In the genomic region with DNA sequence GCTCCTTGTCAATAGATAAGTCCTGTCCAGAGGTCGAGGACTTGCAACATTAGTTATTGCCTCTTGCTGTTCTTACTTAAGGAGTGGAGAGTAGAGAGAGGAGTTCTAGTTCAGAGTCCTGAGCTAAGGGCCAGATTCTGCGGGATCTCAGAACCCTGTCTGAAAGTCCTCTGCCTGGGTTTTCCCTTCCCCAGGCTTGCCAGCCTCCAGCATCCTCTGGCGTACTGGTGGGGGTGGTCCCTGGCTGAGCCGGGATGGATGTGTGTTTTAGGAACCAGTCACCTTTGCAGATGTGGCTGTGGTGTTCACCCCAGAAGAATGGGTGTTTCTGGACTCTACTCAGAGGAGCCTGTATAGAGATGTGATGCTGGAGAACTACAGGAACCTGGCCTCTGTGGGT, we compare ENCODE assay signal across 30 cellular contexts. TPM values are rescaled to one million over a fixed set of nuclear protein-coding genes. Genes with fewer than 3 reads are reported as not detected.
DNase-seq lines count a peak whose midpoint lies in the region; ATAC-seq, FAIRE-seq and TF ChIP-seq lines count a peak whose summit lies in the region.
"Had no signal": no experiment of that assay in that cellular context is flagged by ENCODE, and none has a peak within 500 bp of the region (broad histone marks: within the 10 kb centered on the region; RNA-seq: fewer than 3 reads in every experiment).

No MANE protein-coding gene starts in this region.

- H3K27ac Mint-ChIP-seq in endothelial cell (ENCODE audit: unreplicated experiment), result no peak overlapping the region
- H3K27ac Mint-ChIP-seq: B cell; CD14-positive monocyte; CD4-positive, alpha-beta memory T cell; CD4-positive, CD25-positive, alpha-beta regulatory T cell; CD8-positive, alpha-beta memory T cell had no signal

- no peak overlapping the region for H2AFZ ChIP-seq in HepG2 (ENCODE audit: low read length)

- 96% methylated on average over 4 of the region's 4 CpGs for WGBS in liver
- WGBS in HepG2 (ENCODE audit: low lambda C conversion rate), result 83% methylated on average over 2 of the region's 4 CpGs

- no peaks in the 10 kb centered on the region for H3K79me2 ChIP-seq in HepG2 (ENCODE audit: insufficient read depth, low read length)

- H4K20me1 ChIP-seq in HepG2 (ENCODE audit: insufficient read depth, low read length), result no peaks in the 10 kb centered on the region

- H3K36me3 ChIP-seq in liver (ENCODE audit: control insufficient read depth in 4 of 4, insufficient read depth in 3 of 4, low read depth in 1 of 4, low read length in 3 of 4) (peaks cover 20 to 71% (median 68%) of the 10 kb centered on the region in 4 donors), HepG2 (replicated peaks in 1 of 2; ENCODE audit: control insufficient read depth in 1 of 2, insufficient read depth in 2 of 2, low read length in 2 of 2) (peaks cover 6 to 35% of the 10 kb centered on the region in 2 experiments; a peak in 3 of 5 replicates), subcutaneous abdominal adipose tissue (ENCODE audit: control insufficient read depth in 5 of 5, insufficient read depth in 5 of 5, low read length in 5 of 5) (peaks cover 42 to 97% (median 91%) of the 10 kb centered on the region in 5 donors)

- CTCF ChIA-PET in HepG2 (lab: Yijun Ruan, JAX; ENCODE audit: low intra/inter-chr PET ratio, low total read pairs), result no interaction called here

- ATAC-seq in HepG2 (no peak), GM21367 (IDR thresholded peaks at IDR 0.05; ENCODE audit: unreplicated experiment) (no peak)
- ATAC-seq: A549, GM12878 had no signal

- TF ChIP-seq EP300 in HepG2 (IDR thresholded peaks at IDR 0.05; ENCODE audit: low read depth in 2 of 2, low read length in 2 of 2) (no peak), HepG2 (CRISPR knock-in tag; IDR thresholded peaks at IDR 0.05; ENCODE audit: borderline replicate concordance) (no peak)

- peaks cover 18% of the 10 kb centered on the region for H3K27me3 Mint-ChIP-seq in endothelial cell (ENCODE audit: unreplicated experiment)
- H3K27me3 Mint-ChIP-seq: B cell; CD4-positive, alpha-beta memory T cell; CD4-positive, CD25-positive, alpha-beta regulatory T cell had no signal

- H3K9me3 Mint-ChIP-seq in endothelial cell (ENCODE audit: unreplicated experiment), result peaks cover 71% of the 10 kb centered on the region

- TF ChIP-seq POLR2A in HepG2 (IDR thresholded peaks at IDR 0.05; ENCODE audit: insufficient read depth in 1 of 2, low read depth in 2 of 2, low read length in 2 of 2), result no peak

- no peak for TF ChIP-seq CTCF in liver (IDR thresholded peaks at IDR 0.05; ENCODE audit: low read depth, low read length, missing input control)
- no peak for TF ChIP-seq CTCF in HepG2 (CRISPR knock-in tag; IDR thresholded peaks at IDR 0.05)
- TF ChIP-seq CTCF in endothelial cell (IDR thresholded peaks at IDR 0.05; ENCODE audit: unreplicated experiment), result no peak

- no peaks in the 10 kb centered on the region for H3K4me1 ChIP-seq in liver (ENCODE audit: control insufficient read depth in 4 of 4, insufficient read depth in 4 of 4, low read length in 3 of 4)
- H3K4me1 ChIP-seq in HepG2 (ENCODE audit: insufficient read depth, low read length), result no peaks in the 10 kb centered on the region
- no peaks in the 10 kb centered on the region for H3K4me1 ChIP-seq in subcutaneous abdominal adipose tissue (ENCODE audit: control insufficient read depth in 5 of 5, insufficient read depth in 5 of 5, low read length in 5 of 5)
- H3K4me1 ChIP-seq: A549 had no signal

- no peaks in the 10 kb centered on the region for H3K27me3 ChIP-seq in liver (ENCODE audit: control insufficient read depth in 4 of 4, insufficient read depth in 4 of 4, low read length in 3 of 4)
- no peaks in the 10 kb centered on the region for H3K27me3 ChIP-seq in HepG2 (ENCODE audit: control insufficient read depth in 1 of 2, insufficient read depth in 2 of 2, low read length in 2 of 2)
- no peaks in the 10 kb centered on the region for H3K27me3 ChIP-seq in subcutaneous abdominal adipose tissue (ENCODE audit: control insufficient read depth in 5 of 5, insufficient read depth in 4 of 5, low read length in 5 of 5)

- peak overlapping the region in 2 of 3 donors; percentile 57 to 59 for H3K4me3 ChIP-seq in liver (ENCODE audit: low read depth in 1 of 3, low read length in 3 of 3)
- no peak overlapping the region for H3K4me3 ChIP-seq in HepG2 (replicated peaks in 1 of 3; ENCODE audit: insufficient read depth in 1 of 3, low read depth in 2 of 3, low read length in 3 of 3)
- H3K4me3 ChIP-seq in subcutaneous abdominal adipose tissue (ENCODE audit: low read depth in 1 of 5, low read length in 5 of 5), result peak overlapping the region; percentile 5 to 64 (median 34)
- H3K4me3 ChIP-seq: A549, GM12878 had no signal

- POLR2A ChIA-PET in HepG2 (lab: Yijun Ruan, JAX), result no interaction called here

- in situ Hi-C loops in HepG2 (cut with HindIII; ENCODE audit: extremely low pct_ligation_motif_present, low pct_unique_long_range_greater_than_20kb), result no loop called here

- H3K9ac ChIP-seq in liver (ENCODE audit: low read depth in 1 of 2, low read length in 2 of 2) (no peak overlapping the region), HepG2 (ENCODE audit: insufficient read depth, low read depth, low read length) (no peak overlapping the region), subcutaneous abdominal adipose tissue (ENCODE audit: low read length in 5 of 5) (no peak overlapping the region)

- H3K4me3 Mint-ChIP-seq in endothelial cell (ENCODE audit: unreplicated experiment), result peak overlapping the region; percentile 56
- H3K4me3 Mint-ChIP-seq: B cell; CD14-positive monocyte; CD4-positive, alpha-beta memory T cell; CD8-positive, alpha-beta memory T cell had no signal

- no peak for TF ChIP-seq RAD21 in liver (IDR thresholded peaks at IDR 0.05)
- TF ChIP-seq RAD21 in HepG2 (CRISPR knock-in tag; IDR thresholded peaks at IDR 0.05), result no peak

- DNase-seq in HepG2 (ENCODE audit: low spot score), result no peak
- DNase-seq in endothelial cell (ENCODE audit: low spot score), result no peak
- no peak for DNase-seq in ecto neural progenitor cell (ENCODE audit: low spot score)
- DNase-seq: AML-193; C1 segment of cervical spinal cord; CD4-positive, alpha-beta memory T cell; CD4-positive, CD25-positive, alpha-beta regulatory T cell; CD8-positive, alpha-beta memory T cell; COR-L47; DMS 273 treated with DMSO at 0.1 percent for 48 hours; DMS153; DMS53; DMS79; DND-41; EL; GDM1 had no signal

- BruUV-seq in HepG2 (replicated peaks; lab: Mats Ljungman, UMichigan), result no TSS peak

- peaks cover 94% of the 10 kb centered on the region for H3K36me3 Mint-ChIP-seq in endothelial cell (ENCODE audit: low read depth, unreplicated experiment)

- H3K27ac ChIP-seq in liver (ENCODE audit: low read depth in 1 of 2, low read length in 2 of 2), result no peak overlapping the region
- H3K27ac ChIP-seq in HepG2 (ENCODE audit: extremely low read length, insufficient read depth, low read length), result no peak overlapping the region
- no peak overlapping the region for H3K27ac ChIP-seq in subcutaneous abdominal adipose tissue (ENCODE audit: low read depth, low read length)
- H3K27ac ChIP-seq: 22Rv1, A549 had no signal

- no peak overlapping the region for H3K4me2 ChIP-seq in HepG2 (ENCODE audit: low read depth, low read length)
- H3K4me2 ChIP-seq: A549 had no signal

- intact Hi-C loops in HepG2 (cut with micrococcal nuclease; ENCODE audit: unreplicated experiment), result no loop called here

- H3K4me1 Mint-ChIP-seq in endothelial cell (ENCODE audit: unreplicated experiment), result no peaks in the 10 kb centered on the region
- H3K4me1 Mint-ChIP-seq: B cell; CD14-positive monocyte; CD4-positive, alpha-beta memory T cell; CD8-positive, alpha-beta memory T cell had no signal

- FAIRE-seq in HepG2 (lab: Jason Lieb, UNC), result no peak
- FAIRE-seq: A549, GM12878, GM12892, GM18507 had no signal

- peaks cover 49 to 81% (median 70%) of the 10 kb centered on the region in 4 donors for H3K9me3 ChIP-seq in liver (ENCODE audit: control insufficient read depth in 4 of 4, low read length in 3 of 4)
- peaks cover 43% of the 10 kb centered on the region for H3K9me3 ChIP-seq in HepG2 (ENCODE audit: low read length)
- peaks cover 60 to 90% (median 81%) of the 10 kb centered on the region in 5 donors for H3K9me3 ChIP-seq in subcutaneous abdominal adipose tissue (ENCODE audit: control insufficient read depth in 5 of 5, low read length in 5 of 5)

RNA-seq across cellular contexts. Expression of a gene that starts 26.0 kb away (rescaled TPM):
- total RNA-seq in liver (10 to 100 TPM in 1 of 2 donors, 1 to 10 TPM in 1; 5.5 to 11.2 TPM), HepG2 (2016; rRNA removed; fragmentation: Illumina TruSeq; extraction: Trizol) (3.0 and 3.4 TPM in 2 replicates), endothelial cell (ENCODE audit: unreplicated experiment) (17.5 TPM)
- polyA plus RNA-seq in liver (1 to 10 TPM; 1.7 to 1.8 TPM), HepG2 (2011; rRNA removed) (6.4 and 7.9 TPM in 2 replicates)
- 0.44 and 0.81 TPM in 2 replicates for total RNA-seq in HepG2 (2016; cell fraction: cytosol; rRNA removed; fragmentation: Illumina TruSeq; extraction: Trizol; ENCODE audit: low read depth)
- total RNA-seq in HepG2 (2016; cell fraction: insoluble cytoplasmic fraction; rRNA removed; fragmentation: Illumina TruSeq; extraction: Trizol), result 1.9 and 3.8 TPM in 2 replicates
- total RNA-seq in HepG2 (2016; cell fraction: membrane; rRNA removed; fragmentation: Illumina TruSeq; extraction: Trizol), result 1.1 and 1.7 TPM in 2 replicates
- 3.5 and 5.2 TPM in 2 replicates for total RNA-seq in HepG2 (2016; cell fraction: nucleus; rRNA removed; fragmentation: Illumina TruSeq; extraction: Trizol)
- polyA plus RNA-seq in HepG2 (2011; cell fraction: cytosol; rRNA removed), result 2.8 and 3.2 TPM in 2 replicates
- polyA plus RNA-seq in HepG2 (2011; cell fraction: nucleus; rRNA removed), result 18.1 and 20.8 TPM in 2 replicates
- polyA plus RNA-seq in HepG2 (2012), result 3.1 and 3.2 TPM in 2 replicates
- polyA plus RNA-seq in HepG2 (2016; cell fraction: cytosol; fragmentation: Illumina TruSeq; extraction: Trizol; ENCODE audit: low read depth), result 0.21 and 0.24 TPM in 2 replicates
- 1.9 and 2.0 TPM in 2 replicates for polyA plus RNA-seq in HepG2 (2016; cell fraction: insoluble cytoplasmic fraction; fragmentation: Illumina TruSeq; extraction: Trizol; ENCODE audit: low read depth)
- polyA plus RNA-seq in HepG2 (2016; cell fraction: membrane; fragmentation: Illumina TruSeq; extraction: Trizol; ENCODE audit: low read depth), result 0.40 and 0.56 TPM in 2 replicates
- polyA plus RNA-seq in HepG2 (2016; cell fraction: nucleus; fragmentation: Illumina TruSeq; extraction: Trizol; ENCODE audit: insufficient read depth, low read depth), result 11.2 and 13.6 TPM in 2 replicates
- polyA minus RNA-seq in HepG2 (2011; rRNA and poly(A)+ RNA removed; ENCODE audit: low replicate concordance), result 7.4 and 12.3 TPM in 2 replicates
- polyA minus RNA-seq in HepG2 (2011; cell fraction: cytosol; rRNA and poly(A)+ RNA removed), result 3.3 and 3.9 TPM in 2 replicates
- 17.0 and 17.8 TPM in 2 replicates for polyA minus RNA-seq in HepG2 (2011; cell fraction: nucleus; rRNA and poly(A)+ RNA removed)

RNA-seq across cellular contexts. Expression of a gene that starts 41.2 kb away (rescaled TPM):
- total RNA-seq in liver, result under 1 TPM; 0.28 to 0.67 TPM
- under 1 TPM; 0.15 to 0.17 TPM for polyA plus RNA-seq in liver
- not detected in 2 replicates for total RNA-seq in HepG2 (2016; rRNA removed; fragmentation: Illumina TruSeq; extraction: Trizol)
- total RNA-seq in HepG2 (2016; cell fraction: cytosol; rRNA removed; fragmentation: Illumina TruSeq; extraction: Trizol; ENCODE audit: low read depth), result not detected in 2 replicates
- total RNA-seq in HepG2 (2016; cell fraction: insoluble cytoplasmic fraction; rRNA removed; fragmentation: Illumina TruSeq; extraction: Trizol), result not detected in 2 replicates
- total RNA-seq in HepG2 (2016; cell fraction: membrane; rRNA removed; fragmentation: Illumina TruSeq; extraction: Trizol), result not detected in 2 replicates
- total RNA-seq in HepG2 (2016; cell fraction: nucleus; rRNA removed; fragmentation: Illumina TruSeq; extraction: Trizol), result not detected in 2 replicates
- not detected in 2 replicates for polyA plus RNA-seq in HepG2 (2011; rRNA removed)
- polyA plus RNA-seq in HepG2 (2011; cell fraction: cytosol; rRNA removed), result not detected in 2 replicates
- not detected in 2 replicates for polyA plus RNA-seq in HepG2 (2011; cell fraction: nucleus; rRNA removed)
- not detected in 2 replicates for polyA plus RNA-seq in HepG2 (2012)
- not detected in 2 replicates for polyA plus RNA-seq in HepG2 (2016; cell fraction: cytosol; fragmentation: Illumina TruSeq; extraction: Trizol; ENCODE audit: low read depth)
- polyA plus RNA-seq in HepG2 (2016; cell fraction: insoluble cytoplasmic fraction; fragmentation: Illumina TruSeq; extraction: Trizol; ENCODE audit: low read depth), result not detected in 2 replicates
- polyA plus RNA-seq in HepG2 (2016; cell fraction: membrane; fragmentation: Illumina TruSeq; extraction: Trizol; ENCODE audit: low read depth), result not detected in 2 replicates
- polyA plus RNA-seq in HepG2 (2016; cell fraction: nucleus; fragmentation: Illumina TruSeq; extraction: Trizol; ENCODE audit: insufficient read depth, low read depth), result not detected in 2 replicates
- not detected in 2 replicates for polyA minus RNA-seq in HepG2 (2011; rRNA and poly(A)+ RNA removed; ENCODE audit: low replicate concordance)
- polyA minus RNA-seq in HepG2 (2011; cell fraction: cytosol; rRNA and poly(A)+ RNA removed), result not detected in 2 replicates
- polyA minus RNA-seq in HepG2 (2011; cell fraction: nucleus; rRNA and poly(A)+ RNA removed), result not detected in 2 replicates
- not detected for total RNA-seq in endothelial cell (ENCODE audit: unreplicated experiment)
- total RNA-seq: A172; CD4-positive, alpha-beta memory T cell; CD4-positive, CD25-positive, alpha-beta regulatory T cell; CD8-positive, alpha-beta memory T cell; Daoy; G401; GM12878 had no signal
- polyA plus RNA-seq: A549; BJ; CD4-positive, alpha-beta memory T cell; CD4-positive, CD25-positive, alpha-beta regulatory T cell had no signal

Comparison
In these comparisons a context has a peak if more than half of its experiments do, and no peak if none do; other contexts are left out.
1. H3K4me3 ChIP-seq: peak in liver (2 of 3) and subcutaneous abdominal adipose tissue (5 of 5); none in HepG2 (0 of 3).